Comparison of ENCODE assay signal across 19 cellular contexts in genomic region chr6:40411881-40412280, GRCh38.
DNase-seq lines count a peak whose midpoint lies in the region; ATAC-seq and TF ChIP-seq lines count a peak whose summit lies in the region.
"Had no signal": no experiment of that assay in that cellular context is flagged by ENCODE, and none has a peak within 500 bp of the region (broad histone marks: within the 10 kb centered on the region; RNA-seq: fewer than 3 reads in every experiment).

No MANE protein-coding gene starts in this region.

- no peak for TF ChIP-seq CTCF in A673 (conservative IDR thresholded peaks at IDR 0.05; ENCODE audit: low read depth, low read length)

- no peaks in the 10 kb centered on the region for H3K4me1 Mint-ChIP-seq in central memory CD8-positive, alpha-beta T cell
- H3K4me1 Mint-ChIP-seq in natural killer cell treated with Interleukin-12 subunit alpha and Interleukin-12 subunit beta and Interleukin-15 and Interleukin-18, amount 100 ng/mL, for 72 hours (ENCODE audit: low read depth in 2 of 2) = peaks cover 38 to 41% of the 10 kb centered on the region in 2 donors
- H3K4me1 Mint-ChIP-seq: CD4-positive, CD25-positive, alpha-beta regulatory T cell had no signal

- no peak for DNase-seq in A673 (ENCODE audit: low spot score)
- peak; percentile 49 for DNase-seq in NCI-H69 (lab: John Stamatoyannopoulos, UW)
- DNase-seq in central memory CD8-positive, alpha-beta T cell (ENCODE audit: low spot score in 2 of 2) = no peak
- no peak for DNase-seq in natural killer cell treated with Interleukin-12 subunit alpha and Interleukin-12 subunit beta and Interleukin-15 and Interleukin-18, amount 100 ng/mL, for 72 hours (ENCODE audit: low spot score)
- no peak for DNase-seq in T-helper 9 cell
- no peak for DNase-seq in activated effector memory CD4-positive, alpha-beta T cell treated with Interleukin-2 at 50 U/mL for 16 hours
- no peak for DNase-seq in stimulated activated CD4-positive, alpha-beta T cell treated with anti-CD3 and anti-CD28 coated beads, Interleukin-4, amount 100 ng/mL, for 4 hours
- DNase-seq: CD4-positive, CD25-positive, alpha-beta regulatory T cell; DMS79; H7; HFFc6; Kasumi-1; NCI-H1417; NCI-H1694 treated with DMSO at 0.1 percent for 48 hours; NCI-H446 treated with DMSO at 0.1 percent for 48 hours; NK-92 treated with Interleukin-12 subunit alpha and Interleukin-12 subunit beta, amount 100 ng/mL, for 24 hours; SJCRH30 had no signal

- no peaks in the 10 kb centered on the region for H3K9me3 ChIP-seq in A673 (ENCODE audit: low read depth, low read length, poor library complexity, severe bottlenecking)
- H3K9me3 ChIP-seq: A549, SJCRH30 had no signal

- ATAC-seq in central memory CD8-positive, alpha-beta T cell (replicated peaks; ENCODE audit: extremely low read depth, poor library complexity, severe bottlenecking) = no peak
- no peak for ATAC-seq in natural killer cell treated with Interleukin-12 subunit alpha and Interleukin-12 subunit beta and Interleukin-15 and Interleukin-18, amount 100 ng/mL, for 72 hours
- ATAC-seq: A549, Panc1 had no signal

- H3K4me3 Mint-ChIP-seq in central memory CD8-positive, alpha-beta T cell = no peak overlapping the region
- peak overlapping the region; percentile 6 for H3K4me3 Mint-ChIP-seq in natural killer cell treated with Interleukin-12 subunit alpha and Interleukin-12 subunit beta and Interleukin-15 and Interleukin-18, amount 100 ng/mL, for 72 hours
- H3K4me3 Mint-ChIP-seq: CD4-positive, CD25-positive, alpha-beta regulatory T cell; HFFc6 had no signal

- H3K4me1 ChIP-seq in A673 (ENCODE audit: insufficient read depth, low read length, poor library complexity, severe bottlenecking) = peaks cover 34% of the 10 kb centered on the region
- H3K4me1 ChIP-seq: A549, SJCRH30 had no signal

- no peaks in the 10 kb centered on the region for H3K27me3 ChIP-seq in A673 (replicated peaks; ENCODE audit: insufficient read depth, low read depth, low read length, poor library complexity)
- H3K27me3 ChIP-seq: SJCRH30 had no signal

- no TSS peak for BruUV-seq in A673 (replicated peaks; lab: Mats Ljungman, UMichigan)

- peak overlapping the region; percentile 69 for H3K27ac Mint-ChIP-seq in central memory CD8-positive, alpha-beta T cell (ENCODE audit: low read depth)
- peak overlapping the region; percentile 19 to 71 for H3K27ac Mint-ChIP-seq in natural killer cell treated with Interleukin-12 subunit alpha and Interleukin-12 subunit beta and Interleukin-15 and Interleukin-18, amount 100 ng/mL, for 72 hours
- H3K27ac Mint-ChIP-seq: CD4-positive, CD25-positive, alpha-beta regulatory T cell; HFFc6 had no signal

- peaks cover 13% of the 10 kb centered on the region for H3K27me3 Mint-ChIP-seq in central memory CD8-positive, alpha-beta T cell
- H3K27me3 Mint-ChIP-seq in natural killer cell treated with Interleukin-12 subunit alpha and Interleukin-12 subunit beta and Interleukin-15 and Interleukin-18, amount 100 ng/mL, for 72 hours = peaks cover 0 to 4% of the 10 kb centered on the region in 2 donors
- H3K27me3 Mint-ChIP-seq: CD4-positive, CD25-positive, alpha-beta regulatory T cell had no signal

- CTCF ChIA-PET in A673 (lab: Charles Lee) = no interaction called here

- peak overlapping the region; percentile 49 for H3K27ac ChIP-seq in A673 (ENCODE audit: low read depth, low read length, poor library complexity, severe bottlenecking)
- H3K27ac ChIP-seq: A549, SJCRH30 had no signal

- H3K36me3 ChIP-seq in A673 (ENCODE audit: insufficient read depth, low read length, poor library complexity, severe bottlenecking) = no peaks in the 10 kb centered on the region
- H3K36me3 ChIP-seq: SJCRH30 had no signal

- H3K36me3 Mint-ChIP-seq in central memory CD8-positive, alpha-beta T cell (ENCODE audit: insufficient read depth) = no peaks in the 10 kb centered on the region
- H3K36me3 Mint-ChIP-seq in natural killer cell treated with Interleukin-12 subunit alpha and Interleukin-12 subunit beta and Interleukin-15 and Interleukin-18, amount 100 ng/mL, for 72 hours = no peaks in the 10 kb centered on the region
- H3K36me3 Mint-ChIP-seq: CD4-positive, CD25-positive, alpha-beta regulatory T cell had no signal

- intact Hi-C loops in A673 (cut with micrococcal nuclease; ENCODE audit: unreplicated experiment) = no loop called here

- H3K4me3 ChIP-seq in A673 (ENCODE audit: low read depth, low read length, poor library complexity, severe bottlenecking) = no peak overlapping the region
- H3K4me3 ChIP-seq: A549, SJCRH30 had no signal

- no peaks in the 10 kb centered on the region for H3K9me3 Mint-ChIP-seq in central memory CD8-positive, alpha-beta T cell
- no peaks in the 10 kb centered on the region for H3K9me3 Mint-ChIP-seq in natural killer cell treated with Interleukin-12 subunit alpha and Interleukin-12 subunit beta and Interleukin-15 and Interleukin-18, amount 100 ng/mL, for 72 hours

- POLR2A ChIA-PET in A673 (lab: Charles Lee; ENCODE audit: low non-redundant PET) = no interaction called here
